Comparison of ENCODE assay signal across 29 cellular contexts in the genomic region with DNA sequence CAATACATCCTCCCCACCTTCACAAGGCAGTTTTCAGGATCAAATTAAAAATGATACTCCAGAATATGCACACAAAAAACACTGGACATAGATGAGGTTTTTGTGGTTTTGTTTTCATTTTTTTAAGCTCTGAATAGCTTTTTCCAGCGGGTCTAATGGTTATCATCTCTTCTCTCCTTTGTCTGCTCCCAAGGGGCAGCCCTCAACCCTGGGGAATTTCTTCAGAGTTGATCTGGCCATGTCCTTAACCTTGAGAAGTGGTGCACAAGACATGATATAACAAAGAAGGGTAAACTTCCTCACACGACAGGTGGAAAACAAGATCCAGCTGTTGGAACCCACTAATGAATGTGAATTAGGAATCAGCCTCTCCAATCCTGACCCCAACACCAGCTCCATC. TPM values are rescaled to one million over a fixed set of nuclear protein-coding genes. Genes with fewer than 3 reads are reported as not detected.
"Had no signal": no experiment of that assay in that cellular context is flagged by ENCODE, and none has a peak within 500 bp of the region (broad histone marks: within the 10 kb centered on the region; RNA-seq: fewer than 3 reads in every experiment).

No MANE protein-coding gene starts in this region.

- ATAC-seq: activated CD4-positive, CD25-positive, alpha-beta regulatory T cell treated with anti-CD3 and anti-CD28 coated beads, Interleukin-2, amount 50 U/mL, for 24 hours; foreskin keratinocyte; mucosa of descending colon had no signal

- H3K27me3 ChIP-seq: neural progenitor cell, sigmoid colon had no signal

- H3K4me3 Mint-ChIP-seq: activated CD4-positive, alpha-beta memory T cell treated with anti-CD3 and anti-CD28 coated beads, Interleukin-2, amount 10 ng/mL, durations not matched to agents 7 days and 5 days; activated CD4-positive, alpha-beta T cell treated with anti-CD3 and anti-CD28 coated beads, Interleukin-2, amount 10 ng/mL, durations not matched to agents 24 days and 14 days; neural progenitor cell; T-helper 2 cell treated with Interferon-gamma antibody and Interleukin-4, amounts not matched to agents 5 μg/mL and 100 μg/mL, for 36 hours; type B pancreatic cell had no signal

- H3K36me3 Mint-ChIP-seq: neural progenitor cell; stimulated activated naive B cell treated with anti-CD40 and anti-IgM and Interleukin-4, amounts not matched to agents 10 μg/mL and 1 μg/mL and 100 μg/mL, for 72 hours; type B pancreatic cell had no signal

- H3K4me1 ChIP-seq: adrenal gland, foreskin keratinocyte, neural progenitor cell, sigmoid colon had no signal

- H3K27ac ChIP-seq: adrenal gland, foreskin keratinocyte, lower lobe of right lung, neural progenitor cell, sigmoid colon, thoracic aorta, VCaP had no signal

- H3K9ac ChIP-seq: neural progenitor cell had no signal

- FAIRE-seq: astrocyte, colon, endometrium had no signal

- H2AFZ ChIP-seq: neural progenitor cell had no signal

- H3K36me3 ChIP-seq: adrenal gland, lower lobe of right lung, neural progenitor cell, sigmoid colon, thoracic aorta had no signal

- H3K4me2 ChIP-seq: neural progenitor cell, smooth muscle cell had no signal

- H3K27ac Mint-ChIP-seq: activated CD4-positive, alpha-beta memory T cell treated with anti-CD3 and anti-CD28 coated beads, Interleukin-2, amount 10 ng/mL, durations not matched to agents 7 days and 5 days; activated CD4-positive, alpha-beta T cell treated with anti-CD3 and anti-CD28 coated beads, Interleukin-2, amount 10 ng/mL, durations not matched to agents 24 days and 14 days; neural progenitor cell; progenitor cell of endocrine pancreas; type B pancreatic cell had no signal

- H3K4me3 ChIP-seq: adrenal gland, lower lobe of right lung, mucosa of descending colon, neural progenitor cell, sigmoid colon, smooth muscle cell, thoracic aorta had no signal

- H3K27me3 Mint-ChIP-seq: type B pancreatic cell had no signal

- H3K9me3 Mint-ChIP-seq: activated CD4-positive, alpha-beta memory T cell treated with anti-CD3 and anti-CD28 coated beads, Interleukin-2, amount 10 ng/mL, durations not matched to agents 7 days and 5 days; activated CD4-positive, alpha-beta T cell treated with anti-CD3 and anti-CD28 coated beads, Interleukin-2, amount 10 ng/mL, durations not matched to agents 24 days and 14 days; neural progenitor cell; T-helper 2 cell treated with Interferon-gamma antibody and Interleukin-4, amounts not matched to agents 5 μg/mL and 100 μg/mL, for 36 hours; type B pancreatic cell had no signal

- H3K9me3 ChIP-seq: adrenal gland, lower lobe of right lung, mucosa of descending colon, sigmoid colon, thoracic aorta had no signal

- DNase-seq: activated CD4-positive, alpha-beta memory T cell treated with anti-CD3 and anti-CD28 coated beads, Interleukin-2, amount 10 ng/mL, durations not matched to agents 7 days and 5 days; activated CD4-positive, alpha-beta T cell treated with anti-CD3 and anti-CD28 coated beads, Interleukin-2, amount 10 ng/mL, durations not matched to agents 24 days and 14 days; activated gamma-delta T cell; activated naive CD4-positive, alpha-beta T cell treated with anti-CD3 and anti-CD28 coated beads, Interleukin-2, amount 50 U/mL, for 16 hours; central memory CD4-positive, alpha-beta T cell; erythroblast; foreskin keratinocyte; lower lobe of right lung; mesendoderm; mucosa of descending colon; retina; sigmoid colon; stimulated activated CD4-positive, alpha-beta T cell treated with anti-CD3 and anti-CD28 coated beads, Interleukin-15, amount 100 ng/mL, for 24 hours had no signal

RNA-seq across cellular contexts. Expression of a gene that starts 1.5 kb away (rescaled TPM):
- total RNA-seq: activated CD4-positive, alpha-beta T cell treated with anti-CD3 and anti-CD28 coated beads, Interleukin-2, amount 10 ng/mL, durations not matched to agents 24 days and 14 days; astrocyte; foreskin keratinocyte; glomerular endothelial cell; kidney epithelial cell; osteoblast; progenitor cell of endocrine pancreas had no signal
- polyA plus RNA-seq: foreskin keratinocyte, smooth muscle cell had no signal

RNA-seq across cellular contexts. Expression of a gene that starts 20.8 kb away (rescaled TPM):
- total RNA-seq: activated CD4-positive, alpha-beta memory T cell treated with anti-CD3 and anti-CD28 coated beads, Interleukin-2, amount 10 ng/mL, durations not matched to agents 7 days and 5 days; activated CD4-positive, alpha-beta T cell treated with anti-CD3 and anti-CD28 coated beads, Interleukin-2, amount 10 ng/mL, durations not matched to agents 24 days and 14 days; astrocyte; foreskin keratinocyte; glomerular endothelial cell; kidney epithelial cell; osteoblast; progenitor cell of endocrine pancreas; smooth muscle cell had no signal
- polyA plus RNA-seq: foreskin keratinocyte, smooth muscle cell had no signal
